In genomic region chr11:14318581-14318981, GRCh38 we compare ENCODE assay signal across 18 cellular contexts. TPM values are rescaled to one million over a fixed set of nuclear protein-coding genes. Genes with fewer than 3 reads are reported as not detected.
DNase-seq lines count a peak whose midpoint lies in the region; ATAC-seq, FAIRE-seq and TF ChIP-seq lines count a peak whose summit lies in the region.
"Had no signal": no experiment of that assay in that cellular context is flagged by ENCODE, and none has a peak within 500 bp of the region (broad histone marks: within the 10 kb centered on the region; RNA-seq: fewer than 3 reads in every experiment).

No MANE protein-coding gene starts in this region.

- peak overlapping the region; percentile 69 to 96 (median 89) for H3K27ac Mint-ChIP-seq in naive B cell

- H3K4me1 ChIP-seq in GM23248 (ENCODE audit: insufficient read depth) (peaks cover 34% of the 10 kb centered on the region), PC-3 (ENCODE audit: insufficient read depth, low read length) (peaks cover 48% of the 10 kb centered on the region), endothelial cell of umbilical vein (ENCODE audit: control insufficient read depth, extremely low read depth, insufficient read depth, low read length) (peaks cover 55% of the 10 kb centered on the region)
- H3K4me1 ChIP-seq: breast epithelium had no signal

- intact Hi-C loops in PC-3 (cut with micrococcal nuclease) (loop anchor here (1.0 kb wide), 1 partner anchor 10 kb away; no protein-coding TSS in a partner anchor), endothelial cell of umbilical vein (cut with micrococcal nuclease) (no loop called here)

- no peak overlapping the region for H3K9ac ChIP-seq in GM23248
- no peak overlapping the region; the same call in 1 of the 2 replicates for H3K9ac ChIP-seq in PC-3 (ENCODE audit: low read length)
- H3K9ac ChIP-seq in endothelial cell of umbilical vein (replicated peaks; ENCODE audit: extremely low read depth, insufficient read depth, low read length) = peak overlapping the region; percentile 23
- H3K9ac ChIP-seq: BLaER1 treated with 17β-estradiol and CSF1 and Interleukin-3, amounts not matched to agents 10 nM and 100 nM had no signal

- WGBS in GM23248 (ENCODE audit: low coverage in 1 of 2, low lambda C conversion rate in 2 of 2, missing lambda C conversion rate in 2 of 2), 2 experiments = 3 to 13% methylated on average over 1 of the region's 1 CpG

- H3K27me3 ChIP-seq in GM23248 (replicated peaks; ENCODE audit: insufficient read depth) (no peaks in the 10 kb centered on the region), PC-3 (ENCODE audit: low read length) (no peaks in the 10 kb centered on the region), endothelial cell of umbilical vein (ENCODE audit: control insufficient read depth in 2 of 2, insufficient read depth in 2 of 2, low read length in 2 of 2) (no peaks in the 10 kb centered on the region), WERI-Rb-1 (ENCODE audit: insufficient read depth, low read depth, severe bottlenecking) (no peaks in the 10 kb centered on the region)
- H3K27me3 ChIP-seq: BLaER1 treated with 17β-estradiol and CSF1 and Interleukin-3, amounts not matched to agents 10 nM and 100 nM; breast epithelium; right atrium auricular region had no signal

- peak; percentile 47 for DNase-seq in GM23248
- DNase-seq in PC-3 = peak; percentile 64
- peak; percentile 64 for DNase-seq in endothelial cell of umbilical vein (ENCODE audit: low read depth, low spot score)
- no peak for DNase-seq in naive B cell
- DNase-seq in NCI-H2029 treated with DMSO at 0.1 percent for 48 hours (lab: John Stamatoyannopoulos, UW) = no peak
- DNase-seq in WERI-Rb-1 = no peak
- DNase-seq: activated gamma-delta T cell treated with Interleukin-2 at 50 U/mL for 16 hours; DND-41; naive thymus-derived CD8-positive, alpha-beta T cell; NCI-H1092 treated with DMSO at 0.1 percent for 48 hours; NCI-H226; stimulated activated CD4-positive, alpha-beta T cell treated with anti-CD3 and anti-CD28 coated beads, Interleukin-2, amount 100 ng/mL, for 24 hours had no signal

- TF ChIP-seq CTCF in PC-3 (conservative IDR thresholded peaks at IDR 0.05; ENCODE audit: low read depth, low read length) (no peak), endothelial cell of umbilical vein (IDR thresholded peaks at IDR 0.05; ENCODE audit: extremely low read depth in 1 of 2, insufficient read depth in 1 of 2, low read depth in 1 of 2, low read length in 2 of 2) (no peak), WERI-Rb-1 (IDR thresholded peaks at IDR 0.05; ENCODE audit: low read depth, low read length) (no peak)

- peaks cover 71% of the 10 kb centered on the region for H4K20me1 ChIP-seq in GM23248 (ENCODE audit: insufficient read depth)
- 0 out of 2 replicates have a peak, but pooled peaks cover 4% of the 10 kb centered on the region for H4K20me1 ChIP-seq in PC-3 (ENCODE audit: low read length)
- H4K20me1 ChIP-seq in endothelial cell of umbilical vein (replicated peaks; ENCODE audit: control insufficient read depth, extremely low read depth, insufficient read depth, low read length) = no peaks in the 10 kb centered on the region

- H3K4me3 ChIP-seq in GM23248 (no peak overlapping the region), PC-3 (ENCODE audit: low read length) (peak overlapping the region; percentile 32; the same call in 1 of the 2 replicates), endothelial cell of umbilical vein (replicated peaks in 1 of 3; ENCODE audit: insufficient read depth in 1 of 3, low read depth in 1 of 3, low read length in 3 of 3) (no peak overlapping the region), WERI-Rb-1 (ENCODE audit: low read depth, low read length) (no peak overlapping the region)
- H3K4me3 ChIP-seq: BLaER1 treated with 17β-estradiol and CSF1 and Interleukin-3, amounts not matched to agents 10 nM and 100 nM; breast epithelium; right atrium auricular region; thoracic aorta had no signal

- H3F3A ChIP-seq in GM23248 (ENCODE audit: insufficient read depth) = peaks cover 44% of the 10 kb centered on the region
- H3F3A ChIP-seq in PC-3 (ENCODE audit: low read length, unreplicated experiment) = no peaks in the 10 kb centered on the region

- dilution Hi-C loops in endothelial cell of umbilical vein (cut with MboI; ENCODE audit: extremely low pct_ligation_motif_present, low sequenced_read_pairs) = no loop called here

- CTCF ChIA-PET in PC-3 (lab: Charles Lee) (interaction anchor here (1.0 kb wide), 1 partner anchor 18 kb away, joined by 4 read pairs; no protein-coding TSS in a partner anchor), endothelial cell of umbilical vein (lab: Charles Lee) (interaction anchor here (1.4 to 6.3 kb wide), 9 partner anchors 10 to 137 kb away, joined by 4 to 44 read pairs (median 12); no protein-coding TSS in a partner anchor)

- H3K4me2 ChIP-seq in GM23248 (ENCODE audit: unreplicated experiment) = peak overlapping the region; percentile 13
- peak overlapping the region; percentile 78 for H3K4me2 ChIP-seq in PC-3 (ENCODE audit: low read length)
- peak overlapping the region; percentile 76 for H3K4me2 ChIP-seq in endothelial cell of umbilical vein (ENCODE audit: insufficient read depth, low read length)
- H3K4me2 ChIP-seq: BLaER1 treated with 17β-estradiol and CSF1 and Interleukin-3, amounts not matched to agents 10 nM and 100 nM had no signal

- in situ Hi-C loops in GM23248 (cut with MboI) = no loop called here

- no peaks in the 10 kb centered on the region for H3K9me2 ChIP-seq in GM23248 (ENCODE audit: insufficient read depth)
- H3K9me2 ChIP-seq in PC-3 (replicated peaks; ENCODE audit: low read length) = no peaks in the 10 kb centered on the region

- FAIRE-seq in endothelial cell of umbilical vein (lab: Jason Lieb, UNC) = no peak
- FAIRE-seq: GM12892 had no signal

- H2AFZ ChIP-seq in GM23248 = no peak overlapping the region
- H2AFZ ChIP-seq in PC-3 (ENCODE audit: low read length) = no peak overlapping the region
- H2AFZ ChIP-seq in endothelial cell of umbilical vein (ENCODE audit: low read depth, low read length) = no peak overlapping the region

- no peaks in the 10 kb centered on the region for H3K9me3 ChIP-seq in GM23248 (ENCODE audit: low read depth)
- no peaks in the 10 kb centered on the region for H3K9me3 ChIP-seq in PC-3 (ENCODE audit: low read length)
- no peaks in the 10 kb centered on the region for H3K9me3 ChIP-seq in endothelial cell of umbilical vein (replicated peaks; ENCODE audit: control insufficient read depth, insufficient read depth, low read length)
- no peaks in the 10 kb centered on the region for H3K9me3 ChIP-seq in WERI-Rb-1 (ENCODE audit: severe bottlenecking)
- H3K9me3 ChIP-seq: breast epithelium, right atrium auricular region, thoracic aorta had no signal

- BruUV-seq in PC-3 (replicated peaks; lab: Mats Ljungman, UMichigan) (no TSS peak), endothelial cell of umbilical vein (replicated peaks; lab: Mats Ljungman, UMichigan) (no TSS peak)

- TF ChIP-seq POLR2A in endothelial cell of umbilical vein (IDR thresholded peaks at IDR 0.05; ENCODE audit: low read depth, low read length) = no peak

- H3K27me3 Mint-ChIP-seq in naive B cell = no peaks in the 10 kb centered on the region
- H3K27me3 Mint-ChIP-seq: naive thymus-derived CD8-positive, alpha-beta T cell had no signal

- ATAC-seq in PC-3 (peak; percentile 62), naive B cell (ENCODE audit: low read depth in 2 of 2) (no peak), HG02610 (IDR thresholded peaks at IDR 0.05; ENCODE audit: unreplicated experiment) (no peak)
- ATAC-seq: naive thymus-derived CD8-positive, alpha-beta T cell had no signal

- H3K9me1 ChIP-seq in endothelial cell of umbilical vein (replicated peaks; ENCODE audit: control insufficient read depth, extremely low read depth, insufficient read depth, low read length) = no peaks in the 10 kb centered on the region

- H3K9me3 Mint-ChIP-seq in naive B cell = no peaks in the 10 kb centered on the region
- H3K9me3 Mint-ChIP-seq: naive thymus-derived CD8-positive, alpha-beta T cell had no signal

- H3K36me3 ChIP-seq in GM23248 (ENCODE audit: low read depth) (no peaks in the 10 kb centered on the region), PC-3 (ENCODE audit: low read depth, low read length) (no peaks in the 10 kb centered on the region), endothelial cell of umbilical vein (ENCODE audit: control insufficient read depth in 2 of 2, extremely low read depth in 1 of 2, insufficient read depth in 2 of 2, low read length in 2 of 2) (no peaks in the 10 kb centered on the region), WERI-Rb-1 (no peaks in the 10 kb centered on the region)
- H3K36me3 ChIP-seq: BLaER1 treated with 17β-estradiol and CSF1 and Interleukin-3, amounts not matched to agents 10 nM and 100 nM; breast epithelium; right atrium auricular region; thoracic aorta had no signal

- POLR2A ChIA-PET in PC-3 (lab: Charles Lee; ENCODE audit: unreplicated experiment) = no interaction called here
- POLR2A ChIA-PET in endothelial cell of umbilical vein (lab: Charles Lee) = interaction anchor here (0.6 to 0.9 kb wide), 2 partner anchors 33 to 38 kb away, joined by 3 to 7 read pairs; no protein-coding TSS in a partner anchor

- peaks cover 54 to 91% (median 84%) of the 10 kb centered on the region in 3 donors for H3K4me1 Mint-ChIP-seq in naive B cell

- H3K4me3 Mint-ChIP-seq in naive B cell = peak overlapping the region in 6 of 8 donors; percentile 12 to 87 (median 42)

- H3K79me2 ChIP-seq in GM23248 (ENCODE audit: insufficient read depth) (peaks cover 100% of the 10 kb centered on the region), PC-3 (ENCODE audit: low read length) (peaks cover 78% of the 10 kb centered on the region), endothelial cell of umbilical vein (ENCODE audit: control insufficient read depth, insufficient read depth, low read length) (peaks cover 87% of the 10 kb centered on the region)

- H3K36me3 Mint-ChIP-seq in naive B cell = peaks cover 0 to 4% of the 10 kb centered on the region in 2 donors
- H3K36me3 Mint-ChIP-seq: naive thymus-derived CD8-positive, alpha-beta T cell had no signal

- H3K27ac ChIP-seq in GM23248 (peak overlapping the region; percentile 11; the same call in 1 of the 2 replicates), PC-3 (ENCODE audit: low read length) (peak overlapping the region; percentile 69), endothelial cell of umbilical vein (ENCODE audit: insufficient read depth, low read depth, low read length) (peak overlapping the region; percentile 32), WERI-Rb-1 (no peak overlapping the region)
- H3K27ac ChIP-seq: BLaER1 treated with 17β-estradiol and CSF1 and Interleukin-3, amounts not matched to agents 10 nM and 100 nM; breast epithelium; right atrium auricular region; thoracic aorta had no signal

RNA-seq across cellular contexts. Expression of gene RRAS2, which starts 40.4 kb away (rescaled TPM):
- total RNA-seq in GM23248 (2014; rRNA removed; shearing (Covaris generic)) = 328 and 382 TPM in 2 replicates
- polyA plus RNA-seq in GM23248 (2016; fragmentation: Nextera tagmentation; extraction: Ambion mirVana) (260 and 268 TPM in 2 replicates), endothelial cell of umbilical vein (26.6 and 30.1 TPM in 2 replicates), naive B cell (ENCODE audit: low read depth in 6 of 6) (100 to 1,000 TPM in 4 of 6 donors, 10 to 100 TPM in 2; 95.9 to 155 (median 118) TPM)
- total RNA-seq in PC-3 (2014; rRNA removed) (58.6 and 59.7 TPM in 2 replicates), endothelial cell of umbilical vein (80.5 and 84.4 TPM in 2 replicates)
- 36.3 and 39.5 TPM in 2 replicates for polyA plus RNA-seq in endothelial cell of umbilical vein (2011; cell fraction: cytosol; rRNA removed)
- 17.3 and 23.7 TPM in 2 replicates for polyA plus RNA-seq in endothelial cell of umbilical vein (2011; cell fraction: nucleus; rRNA removed)
- 83.6 and 104 TPM in 2 replicates for polyA plus RNA-seq in endothelial cell of umbilical vein (2012)
- 20.3 and 22.2 TPM in 2 replicates for polyA minus RNA-seq in endothelial cell of umbilical vein
- polyA minus RNA-seq in endothelial cell of umbilical vein (2011; cell fraction: cytosol; rRNA and poly(A)+ RNA removed) = 23.4 TPM
- polyA minus RNA-seq in endothelial cell of umbilical vein (2011; cell fraction: nucleus; rRNA and poly(A)+ RNA removed) = 25.1 and 26.7 TPM in 2 replicates

Comparison
In these comparisons a context has a peak if more than half of its experiments do, and no peak if none do; other contexts are left out.
1. DNase-seq: peak in GM23248 (single experiment), PC-3 (single experiment) and endothelial cell of umbilical vein (single experiment); none in naive B cell (single experiment), NCI-H2029 treated with DMSO at 0.1 percent for 48 hours (single experiment) and WERI-Rb-1 (single experiment).
2. H3K4me2 ChIP-seq: peak in every context shown above with its lines; median percentile 78 in PC-3; 76 in endothelial cell of umbilical vein; 13 in GM23248.